In genomic region chr11:46987183-46987582, GRCh38 we compare ENCODE assay signal across 16 cellular contexts.
"Had no signal": no experiment of that assay in that cellular context is flagged by ENCODE, and none has a peak within 500 bp of the region (broad histone marks: within the 10 kb centered on the region; RNA-seq: fewer than 3 reads in every experiment).

No MANE protein-coding gene starts in this region.

- H3K9me3 ChIP-seq: ascending aorta, left lung, upper lobe of right lung had no signal

- H3K4me3 ChIP-seq: ascending aorta, coronary artery, left lung, upper lobe of right lung had no signal

- ATAC-seq: activated CD4-positive, CD25-positive, alpha-beta regulatory T cell treated with anti-CD3 and anti-CD28 coated beads, Interleukin-2, amount 50 U/mL, for 24 hours; activated CD8-positive, alpha-beta T cell treated with anti-CD3 and anti-CD28 coated beads, Interleukin-2, amount 10 ng/mL, durations not matched to agents 7 days and 5 days; activated T-cell treated with anti-CD3 and anti-CD28 coated beads, Interleukin-2, amount 50 U/mL, for 4 hours; left lung; upper lobe of right lung had no signal

- H3K4me1 ChIP-seq: ascending aorta, left lung, upper lobe of right lung had no signal

- DNase-seq: activated CD4-positive, alpha-beta T cell treated with anti-CD3 and anti-CD28 coated beads, Interleukin-2, amount 10 ng/mL, durations not matched to agents 7 days and 5 days; activated CD8-positive, alpha-beta T cell treated with anti-CD3 and anti-CD28 coated beads, Interleukin-2, amount 10 ng/mL, durations not matched to agents 7 days and 5 days; activated effector memory CD4-positive, alpha-beta T cell treated with Interleukin-2 at 50 U/mL for 16 hours; activated naive CD4-positive, alpha-beta T cell treated with anti-CD3 and anti-CD28 coated beads, Interleukin-2, amount 50 U/mL, for 16 hours; activated T-cell treated with anti-CD3 and anti-CD28 coated beads, Interleukin-2, amount 50 U/mL, for 4 hours; left lung; retina; stimulated activated CD4-positive, alpha-beta T cell treated with anti-CD3 and anti-CD28 coated beads, Interleukin-12 subunit alpha, Interleukin-12 subunit beta, amount 100 ng/mL, for 4 hours; stimulated activated CD4-positive, alpha-beta T cell treated with anti-CD3 and anti-CD28 coated beads, Interleukin-1b, Interleukin-23, amount 100 ng/mL, for 48 hours; stimulated activated CD8-positive, alpha-beta memory T cell treated with anti-CD3 and anti-CD28 coated beads, Interleukin-4, amount 100 ng/mL, for 48 hours; stimulated activated naive CD4-positive, alpha-beta T cell; T1000; upper lobe of right lung had no signal

- H3K36me3 ChIP-seq: ascending aorta, upper lobe of right lung had no signal

- H3K27ac ChIP-seq: ascending aorta, coronary artery, left lung, upper lobe of right lung had no signal

- H3K27me3 ChIP-seq: ascending aorta, left lung, upper lobe of right lung had no signal

- H3K27ac Mint-ChIP-seq: activated CD4-positive, alpha-beta T cell treated with anti-CD3 and anti-CD28 coated beads, Interleukin-2, amount 10 ng/mL, durations not matched to agents 7 days and 5 days; activated CD8-positive, alpha-beta T cell treated with anti-CD3 and anti-CD28 coated beads, Interleukin-2, amount 10 ng/mL, durations not matched to agents 7 days and 5 days had no signal

- H3K4me3 Mint-ChIP-seq: activated CD4-positive, alpha-beta T cell treated with anti-CD3 and anti-CD28 coated beads, Interleukin-2, amount 10 ng/mL, durations not matched to agents 7 days and 5 days; activated CD8-positive, alpha-beta T cell treated with anti-CD3 and anti-CD28 coated beads, Interleukin-2, amount 10 ng/mL, durations not matched to agents 7 days and 5 days; activated T-cell treated with anti-CD3 and anti-CD28 coated beads, Interleukin-2, amount 50 U/mL, for 4 hours had no signal

- H3K27me3 Mint-ChIP-seq: activated CD4-positive, alpha-beta T cell treated with anti-CD3 and anti-CD28 coated beads, Interleukin-2, amount 10 ng/mL, durations not matched to agents 7 days and 5 days had no signal
